ENCODE assay signal across 10 cellular contexts in genomic region chr15:74432271-74432967, GRCh38. TPM values are rescaled to one million over a fixed set of nuclear protein-coding genes. Genes with fewer than 3 reads are reported as not detected.
DNase-seq lines count a peak whose midpoint lies in the region; ATAC-seq, FAIRE-seq and TF ChIP-seq lines count a peak whose summit lies in the region.
"Had no signal": no experiment of that assay in that cellular context is flagged by ENCODE, and none has a peak within 500 bp of the region (broad histone marks: within the 10 kb centered on the region; RNA-seq: fewer than 3 reads in every experiment).

No MANE protein-coding gene starts in this region.

- H3K4me3 ChIP-seq in A673 (ENCODE audit: low read depth, low read length, poor library complexity, severe bottlenecking) (peak overlapping the region; percentile 61), HEK293 (ENCODE audit: low read depth, low read length) (no peak overlapping the region; the same call in 1 of the 2 replicates), K562 (peak overlapping the region; percentile 73), mesenchymal stem cell (ENCODE audit: insufficient read depth in 1 of 2, low read depth in 1 of 2, low read length in 2 of 2) (peak overlapping the region; percentile 89 to 93)

- DNase-seq in A673 (ENCODE audit: low spot score): no peak
- DNase-seq in K562 (ENCODE audit: extremely low read depth in 1 of 4, low spot score in 3 of 4): no peak
- no peak for DNase-seq in mesenchymal stem cell
- no peak for DNase-seq in ecto neural progenitor cell (ENCODE audit: low spot score)
- DNase-seq in NCI-H446 treated with DMSO at 0.1 percent for 48 hours (lab: John Stamatoyannopoulos, UW): no peak
- no peak for DNase-seq in SW480 (ENCODE audit: low spot score)
- no peak for DNase-seq in SW 1271 (lab: John Stamatoyannopoulos, UW)
- DNase-seq: dermis blood vessel endothelial cell, NCI-H1105 had no signal

- TF ChIP-seq RAD21 in K562 (CRISPR knock-in tag; conservative IDR thresholded peaks at IDR 0.05 in 1 of 2, IDR thresholded peaks at IDR 0.05 in 1 of 2): no peak

- H3K18ac ChIP-seq in mesenchymal stem cell (ENCODE audit: low read depth in 1 of 2, low read length in 2 of 2): no peak overlapping the region

- no peak overlapping the region for H2BK12ac ChIP-seq in mesenchymal stem cell (ENCODE audit: low read length in 2 of 2)

- H2BK120ac ChIP-seq in mesenchymal stem cell (ENCODE audit: low read depth, low read length): no peak overlapping the region

- H2BK5ac ChIP-seq in mesenchymal stem cell (ENCODE audit: low read depth, low read length, poor library complexity, severe bottlenecking): no peak overlapping the region

- no peaks in the 10 kb centered on the region for H3K9me3 ChIP-seq in A673 (ENCODE audit: low read depth, low read length, poor library complexity, severe bottlenecking)
- no peaks in the 10 kb centered on the region for H3K9me3 ChIP-seq in HEK293 (ENCODE audit: control insufficient read depth, insufficient read depth, low read depth, low read length)
- no peaks in the 10 kb centered on the region for H3K9me3 ChIP-seq in K562 (replicated peaks; ENCODE audit: control insufficient read depth, insufficient read depth, low read depth, low read length)
- no peaks in the 10 kb centered on the region for H3K9me3 ChIP-seq in mesenchymal stem cell (ENCODE audit: control insufficient read depth, low read length)

- H3K79me2 ChIP-seq in K562 (ENCODE audit: control insufficient read depth, insufficient read depth, low read length): peaks cover 67% of the 10 kb centered on the region

- no peak for FAIRE-seq in K562 (lab: Jason Lieb, UNC)

- in situ Hi-C loops in K562 (cut with MboI): no loop called here

- H3K4me1 ChIP-seq in A673 (ENCODE audit: insufficient read depth, low read length, poor library complexity, severe bottlenecking) (peaks cover 11% of the 10 kb centered on the region), HEK293 (ENCODE audit: control insufficient read depth, insufficient read depth, low read length) (peaks cover 4% of the 10 kb centered on the region), K562 (replicated peaks in 1 of 2; ENCODE audit: control insufficient read depth in 2 of 2, insufficient read depth in 2 of 2, low read length in 2 of 2) (peaks cover 73 to 77% of the 10 kb centered on the region in 2 experiments), mesenchymal stem cell (ENCODE audit: control insufficient read depth, insufficient read depth, low read depth, low read length) (peaks cover 55% of the 10 kb centered on the region)

- POLR2A ChIA-PET in A673 (lab: Charles Lee; ENCODE audit: low non-redundant PET) (interaction anchor here (0.6 kb wide), 1 partner anchor 48 kb away, joined by 4 read pairs; no protein-coding TSS in a partner anchor), HEK293 (lab: Yijun Ruan, JAX) (interaction anchor here (0.7 to 2.6 kb wide), 2 partner anchors 39 to 48 kb away, joined by 3 to 11 read pairs; no protein-coding TSS in a partner anchor), K562 (lab: Yijun Ruan, JAX) (interaction anchor here (1.1 kb wide), 2 partner anchors 27 to 29 kb away, joined by 3 to 6 read pairs; partner anchors contain the start of gene UBL7)

- peak overlapping the region; percentile 45 for H2BK15ac ChIP-seq in mesenchymal stem cell (ENCODE audit: low read depth, poor library complexity, severe bottlenecking)

- BruUV-seq in A673 (replicated peaks; lab: Mats Ljungman, UMichigan) (no TSS peak), K562 (replicated peaks; lab: Mats Ljungman, UMichigan) (no TSS peak)

- peaks cover 1% of the 10 kb centered on the region for H3K79me1 ChIP-seq in mesenchymal stem cell (replicated peaks; ENCODE audit: low read length, poor library complexity, severe bottlenecking)

- H3K23ac ChIP-seq in mesenchymal stem cell (ENCODE audit: low read length in 2 of 2): peak overlapping the region in 1 of 2 experiments; percentile 84

- no peak overlapping the region for H2AFZ ChIP-seq in K562 (ENCODE audit: low read depth, low read length)
- no peak overlapping the region for H2AFZ ChIP-seq in mesenchymal stem cell (ENCODE audit: low read depth, low read length)

- TF ChIP-seq CTCF in A673 (conservative IDR thresholded peaks at IDR 0.05; ENCODE audit: low read depth, low read length): no peak
- no peak for TF ChIP-seq CTCF in HEK293 (tag by site-specific recombination; IDR thresholded peaks at IDR 0.05)
- TF ChIP-seq CTCF in K562 (IDR thresholded peaks at IDR 0.05 in 2 of 3, conservative IDR thresholded peaks at IDR 0.05 in 1 of 3; ENCODE audit: insufficient read depth in 2 of 3, low read depth in 1 of 3, low read length in 3 of 3): no peak

- H3K14ac ChIP-seq in mesenchymal stem cell (ENCODE audit: low read length in 2 of 2): no peak overlapping the region

- H3K27ac ChIP-seq in A673 (ENCODE audit: low read depth, low read length, poor library complexity, severe bottlenecking) (no peak overlapping the region), HEK293 (ENCODE audit: extremely low read depth, low read depth, low read length) (no peak overlapping the region), K562 (ENCODE audit: extremely low read depth, low read depth, low read length) (no peak overlapping the region), mesenchymal stem cell (ENCODE audit: low read length, poor library complexity, severe bottlenecking) (no peak overlapping the region)

- TF ChIP-seq POLR2A in K562 (conservative IDR thresholded peaks at IDR 0.05): no peak

- intact Hi-C loops in A673 (cut with micrococcal nuclease; ENCODE audit: unreplicated experiment): no loop called here
- intact Hi-C loops in K562 (cut with micrococcal nuclease): no loop called here

- no peaks in the 10 kb centered on the region for H3K9me1 ChIP-seq in K562 (ENCODE audit: control insufficient read depth, insufficient read depth, low read length)

- CTCF ChIA-PET in A673 (lab: Charles Lee): interaction anchor here (0.5 to 0.9 kb wide), 2 partner anchors 51 to 53 kb away, joined by 4 to 10 read pairs; no protein-coding TSS in a partner anchor
- CTCF ChIA-PET in HEK293 (lab: Yijun Ruan, JAX): interaction anchor here (26.4 kb wide), 1 partner anchor 54 kb away, joined by 768 read pairs; the partner anchor contains the start of gene CYP11A1
- CTCF ChIA-PET in K562 (lab: Yijun Ruan, JAX; ENCODE audit: low intra/inter-chr PET ratio): interaction anchor here (1.5 kb wide), 1 partner anchor 50 kb away, joined by 3 read pairs; no protein-coding TSS in a partner anchor

- no peak for TF ChIP-seq EP300 in K562 (IDR thresholded peaks at IDR 0.05; ENCODE audit: low read length)

- H3K4ac ChIP-seq in mesenchymal stem cell (ENCODE audit: low read depth in 1 of 2, low read length in 2 of 2): no peak overlapping the region

- H3K9ac ChIP-seq in K562 (ENCODE audit: insufficient read depth in 1 of 2, low read depth in 2 of 2, low read length in 2 of 2) (peak overlapping the region; percentile 20 to 95; a peak in 3 of 4 replicates), mesenchymal stem cell (ENCODE audit: low read length) (peak overlapping the region; percentile 77)

- H3K36me3 ChIP-seq in A673 (ENCODE audit: insufficient read depth, low read length, poor library complexity, severe bottlenecking) (no peaks in the 10 kb centered on the region), HEK293 (ENCODE audit: control insufficient read depth in 2 of 2, insufficient read depth in 1 of 2, low read length in 2 of 2) (no peaks in the 10 kb centered on the region), K562 (ENCODE audit: control insufficient read depth, insufficient read depth, low read length) (peaks cover 17% of the 10 kb centered on the region; the same call in 2 of the 3 replicates), mesenchymal stem cell (ENCODE audit: control insufficient read depth in 1 of 2, insufficient read depth in 2 of 2, low read depth in 1 of 2, low read length in 2 of 2) (no peaks in the 10 kb centered on the region)

- H3K4me2 ChIP-seq in K562 (ENCODE audit: insufficient read depth, low read length): peak overlapping the region; percentile 73
- peak overlapping the region; percentile 76 for H3K4me2 ChIP-seq in mesenchymal stem cell (ENCODE audit: low read length, poor library complexity, severe bottlenecking)

- H2AK5ac ChIP-seq in mesenchymal stem cell (ENCODE audit: low read length, severe bottlenecking): no peak overlapping the region

- H4K8ac ChIP-seq in mesenchymal stem cell (ENCODE audit: low read length): no peak overlapping the region

- H4K20me1 ChIP-seq in K562 (replicated peaks; ENCODE audit: control insufficient read depth, insufficient read depth, low read length): peaks cover 20% of the 10 kb centered on the region

- H4K91ac ChIP-seq in mesenchymal stem cell (ENCODE audit: low read length): no peak overlapping the region

- 24% methylated on average over 12 of the region's 21 CpGs for WGBS in K562 (ENCODE audit: insufficient coverage, low coverage, missing lambda C conversion rate)
- WGBS in mesenchymal stem cell: 30% methylated on average over 16 of the region's 21 CpGs

- H3K27me3 ChIP-seq in A673 (replicated peaks; ENCODE audit: insufficient read depth, low read depth, low read length, poor library complexity) (peaks cover 26% of the 10 kb centered on the region), K562 (ENCODE audit: control insufficient read depth in 2 of 2, insufficient read depth in 2 of 2, low read length in 2 of 2) (no peaks in the 10 kb centered on the region), mesenchymal stem cell (ENCODE audit: control insufficient read depth in 1 of 2, insufficient read depth in 1 of 2, low read length in 2 of 2) (no peaks in the 10 kb centered on the region)

- no peak for ATAC-seq in K562

RNA-seq across cellular contexts. Expression of gene SEMA7A, which starts 1.3 kb away (rescaled TPM):
- 0.45 and 1.4 TPM in 2 replicates for total RNA-seq in A673 (2021)
- total RNA-seq in K562 (2011; cell fraction: chromatin; rRNA removed; ENCODE audit: low replicate concordance): 17.2 and 52.5 TPM in 2 replicates
- total RNA-seq in K562 (2011; cell fraction: nucleolus; rRNA removed): 48.0 and 55.7 TPM in 2 replicates
- total RNA-seq in K562 (2011; cell fraction: nucleoplasm; rRNA removed): 32.8 and 33.4 TPM in 2 replicates
- 4.8 and 5.7 TPM in 2 replicates for total RNA-seq in K562 (2014; rRNA removed)
- total RNA-seq in K562 (2014; rRNA removed; fragmentation: Illumina TruSeq; extraction: Trizol): 1.7 and 3.3 TPM in 2 replicates
- total RNA-seq in K562 (2015; rRNA removed; fragmentation: Illumina TruSeq; extraction: Trizol): 6.1 and 6.6 TPM in 2 replicates
- total RNA-seq in K562 (2021): 6.2 and 6.8 TPM in 2 replicates
- 8.2 and 12.8 TPM in 2 replicates for polyA plus RNA-seq in K562 (2011; rRNA removed)
- polyA plus RNA-seq in K562 (2011; cell fraction: cytosol; rRNA removed): 15.1 and 15.7 TPM in 2 replicates
- 24.4 and 28.1 TPM in 2 replicates for polyA plus RNA-seq in K562 (2011; cell fraction: nucleus; rRNA removed)
- polyA plus RNA-seq in K562 (2012): 12.7 and 16.6 TPM in 2 replicates
- polyA plus RNA-seq in K562 (2014; fragmentation: Illumina TruSeq; extraction: Trizol): 6.4 and 6.8 TPM in 2 replicates
- polyA plus RNA-seq in K562 (2014; fragmentation: Nextera tagmentation; extraction: Ambion mirVana): under 1 TPM in 1 of 2 experiments, not detected in 1; 0.04 TPM
- 3.6 and 7.2 TPM in 2 replicates for polyA plus RNA-seq in K562 (2014; rRNA removed)
- 7.0 and 9.6 TPM in 2 replicates for polyA minus RNA-seq in K562 (2011; rRNA and poly(A)+ RNA removed)
- 8.2 and 10.7 TPM in 2 replicates for polyA minus RNA-seq in K562 (2011; cell fraction: cytosol; rRNA and poly(A)+ RNA removed)
- polyA minus RNA-seq in K562 (2011; cell fraction: nucleus; rRNA and poly(A)+ RNA removed): 8.9 and 13.2 TPM in 2 replicates
- 0.94 TPM for polyA plus RNA-seq in mesenchymal stem cell (2013, experiment 1 of 2)
- 1.1 TPM for polyA plus RNA-seq in mesenchymal stem cell (2013, experiment 2 of 2)

RNA-seq across cellular contexts. Expression of gene UBL7, which starts 28.5 kb away (rescaled TPM):
- 72.5 and 74.7 TPM in 2 replicates for total RNA-seq in A673 (2021)
- 9.1 and 12.8 TPM in 2 replicates for total RNA-seq in K562 (2011; cell fraction: chromatin; rRNA removed; ENCODE audit: low replicate concordance)
- total RNA-seq in K562 (2011; cell fraction: nucleolus; rRNA removed): 12.8 and 16.2 TPM in 2 replicates
- 10.7 and 15.0 TPM in 2 replicates for total RNA-seq in K562 (2011; cell fraction: nucleoplasm; rRNA removed)
- 36.6 and 79.6 TPM in 2 replicates for total RNA-seq in K562 (2014; rRNA removed)
- total RNA-seq in K562 (2014; rRNA removed; fragmentation: Illumina TruSeq; extraction: Trizol): 26.2 and 29.3 TPM in 2 replicates
- total RNA-seq in K562 (2015; rRNA removed; fragmentation: Illumina TruSeq; extraction: Trizol): 31.1 and 32.4 TPM in 2 replicates
- 51.7 and 65.5 TPM in 2 replicates for total RNA-seq in K562 (2021)
- 63.4 and 64.7 TPM in 2 replicates for polyA plus RNA-seq in K562 (2011; rRNA removed)
- 107 and 180 TPM in 2 replicates for polyA plus RNA-seq in K562 (2011; cell fraction: cytosol; rRNA removed)
- polyA plus RNA-seq in K562 (2011; cell fraction: nucleus; rRNA removed): 29.7 and 35.7 TPM in 2 replicates
- 41.6 and 62.1 TPM in 2 replicates for polyA plus RNA-seq in K562 (2012)
- polyA plus RNA-seq in K562 (2014; fragmentation: Illumina TruSeq; extraction: Trizol): 52.8 and 65.0 TPM in 2 replicates
- 10 to 100 TPM; 19.2 to 44.9 TPM for polyA plus RNA-seq in K562 (2014; fragmentation: Nextera tagmentation; extraction: Ambion mirVana)
- 47.8 and 70.3 TPM in 2 replicates for polyA plus RNA-seq in K562 (2014; rRNA removed)
- polyA minus RNA-seq in K562 (2011; rRNA and poly(A)+ RNA removed): 40.5 and 52.2 TPM in 2 replicates
- polyA minus RNA-seq in K562 (2011; cell fraction: cytosol; rRNA and poly(A)+ RNA removed): 40.3 and 40.8 TPM in 2 replicates
- 8.6 and 10.9 TPM in 2 replicates for polyA minus RNA-seq in K562 (2011; cell fraction: nucleus; rRNA and poly(A)+ RNA removed)
- 26.3 TPM for polyA plus RNA-seq in mesenchymal stem cell (2013, experiment 1 of 2)
- polyA plus RNA-seq in mesenchymal stem cell (2013, experiment 2 of 2): 25.3 TPM
